ENCODE assay signal across 1 cellular context in genomic region chr1:85526216-85526615, GRCh38. TPM values are rescaled to one million over a fixed set of nuclear protein-coding genes. Genes with fewer than 3 reads are reported as not detected.
"Had no signal": no experiment of that assay in that cellular context is flagged by ENCODE, and none has a peak within 500 bp of the region (broad histone marks: within the 10 kb centered on the region; RNA-seq: fewer than 3 reads in every experiment).

No MANE protein-coding gene starts in this region.

RNA-seq across cellular contexts. Expression of gene CCN1, which starts 54.3 kb away (rescaled TPM):
- total RNA-seq: natural killer cell had no signal
